In genomic region chr7:132131196-132131595, GRCh38 we compare ENCODE assay signal across 18 cellular contexts.
DNase-seq lines count a peak whose midpoint lies in the region; ATAC-seq, FAIRE-seq and TF ChIP-seq lines count a peak whose summit lies in the region.
"Had no signal": no experiment of that assay in that cellular context is flagged by ENCODE, and none has a peak within 500 bp of the region (broad histone marks: within the 10 kb centered on the region; RNA-seq: fewer than 3 reads in every experiment).

No MANE protein-coding gene starts in this region.

- no peaks in the 10 kb centered on the region for H3K9me3 ChIP-seq in PC-3 (ENCODE audit: low read length)
- H3K9me3 ChIP-seq: BLaER1, HAP-1 had no signal

- no peak for FAIRE-seq in bronchial epithelial cell (lab: Jason Lieb, UNC)
- FAIRE-seq: A204.1, GM12878, GM19239 had no signal

- TF ChIP-seq CTCF in PC-3 (conservative IDR thresholded peaks at IDR 0.05; ENCODE audit: low read depth, low read length) (no peak), bronchial epithelial cell (IDR thresholded peaks at IDR 0.05; ENCODE audit: insufficient read depth, low read length, severe bottlenecking) (no peak)

- no TSS peak for BruUV-seq in PC-3 (replicated peaks; lab: Mats Ljungman, UMichigan)

- intact Hi-C loops in PC-3 (cut with micrococcal nuclease): no loop called here

- POLR2A ChIA-PET in PC-3 (lab: Charles Lee; ENCODE audit: unreplicated experiment): no interaction called here

- H4K20me1 ChIP-seq in PC-3 (ENCODE audit: low read length): no peaks in the 10 kb centered on the region
- H4K20me1 ChIP-seq: BLaER1 had no signal

- no peak overlapping the region for H3K4me2 ChIP-seq in PC-3 (ENCODE audit: low read length)
- H3K4me2 ChIP-seq: BLaER1 had no signal

- H3K27me3 ChIP-seq in PC-3 (ENCODE audit: low read length) (no peaks in the 10 kb centered on the region), bronchial epithelial cell (ENCODE audit: control insufficient read depth, insufficient read depth, low read length) (no peaks in the 10 kb centered on the region)
- H3K27me3 ChIP-seq: BLaER1 had no signal

- no peak overlapping the region for H3K4me3 ChIP-seq in PC-3 (ENCODE audit: low read length)
- H3K4me3 ChIP-seq in bronchial epithelial cell (ENCODE audit: low read depth, low read length): no peak overlapping the region
- H3K4me3 ChIP-seq: BLaER1, GM12878, GM23248, HAP-1 had no signal

- H3K79me2 ChIP-seq in PC-3 (ENCODE audit: low read length): no peaks in the 10 kb centered on the region

- no peak overlapping the region for H3K9ac ChIP-seq in PC-3 (ENCODE audit: low read length)
- H3K9ac ChIP-seq: BLaER1, GM23248 had no signal

- peaks cover 29% of the 10 kb centered on the region for H3K4me1 ChIP-seq in PC-3 (ENCODE audit: insufficient read depth, low read length)
- H3K4me1 ChIP-seq: BLaER1, HAP-1 had no signal

- no peak overlapping the region for H3K27ac ChIP-seq in PC-3 (ENCODE audit: low read length)
- H3K27ac ChIP-seq: BLaER1, GM23248 had no signal

- DNase-seq in ELR (ENCODE audit: low read depth) (peak; percentile 8), PC-3 (peak; percentile 35), bronchial epithelial cell (ENCODE audit: low read depth) (peak; percentile 15), mesenteric fat pad (ENCODE audit: low spot score) (peak; percentile 8), 8988T (no peak)
- no peak for DNase-seq in stimulated activated naive CD8-positive, alpha-beta T cell treated with anti-CD3 and anti-CD28 coated beads, Interleukin-15, Interleukin-2, amounts not matched to agents 100 U/mL and 50 U/mL, for 24 hours
- DNase-seq: AML-193; CD4-positive, alpha-beta memory T cell; DMS153; DMS79; GM23248 had no signal

- CTCF ChIA-PET in PC-3 (lab: Charles Lee): no interaction called here

- no peaks in the 10 kb centered on the region for H3F3A ChIP-seq in PC-3 (ENCODE audit: low read length, unreplicated experiment)

- no peaks in the 10 kb centered on the region for H3K9me2 ChIP-seq in PC-3 (replicated peaks; ENCODE audit: low read length)

- ATAC-seq in PC-3 (no peak; the same call in 1 of the 2 replicates), HG03457 (IDR thresholded peaks at IDR 0.05; ENCODE audit: unreplicated experiment) (no peak), GM21360 (IDR thresholded peaks at IDR 0.05; ENCODE audit: unreplicated experiment) (no peak)
- ATAC-seq in stimulated activated naive CD8-positive, alpha-beta T cell treated with anti-CD3 and anti-CD28 coated beads, Interleukin-15, Interleukin-2, amounts not matched to agents 100 U/mL and 50 U/mL, for 24 hours: no peak
- ATAC-seq: GM12878 had no signal

- no peaks in the 10 kb centered on the region for H3K36me3 ChIP-seq in PC-3 (ENCODE audit: low read depth, low read length)
- H3K36me3 ChIP-seq in bronchial epithelial cell (ENCODE audit: control insufficient read depth, insufficient read depth, low read length): no peaks in the 10 kb centered on the region
- H3K36me3 ChIP-seq: BLaER1, HAP-1 had no signal

- no peak overlapping the region for H2AFZ ChIP-seq in PC-3 (ENCODE audit: low read length)
- H2AFZ ChIP-seq: GM23248 had no signal

Comparison
In these comparisons a context has a peak if more than half of its experiments do, and no peak if none do; other contexts are left out.
1. DNase-seq: peak in ELR (single experiment), PC-3 (single experiment), bronchial epithelial cell (single experiment) and mesenteric fat pad (single experiment); none in 8988T (single experiment) and stimulated activated naive CD8-positive, alpha-beta T cell treated with anti-CD3 and anti-CD28 coated beads, Interleukin-15, Interleukin-2, amounts not matched to agents 100 U/mL and 50 U/mL, for 24 hours (single experiment).